28 cellular contexts compared by ENCODE assay signal in genomic region chr2:25127631-25128030, GRCh38. TPM values are rescaled to one million over a fixed set of nuclear protein-coding genes. Genes with fewer than 3 reads are reported as not detected.
DNase-seq lines count a peak whose midpoint lies in the region; ATAC-seq, FAIRE-seq and TF ChIP-seq lines count a peak whose summit lies in the region.
"Had no signal": no experiment of that assay in that cellular context is flagged by ENCODE, and none has a peak within 500 bp of the region (broad histone marks: within the 10 kb centered on the region; RNA-seq: fewer than 3 reads in every experiment).

No MANE protein-coding gene starts in this region.

- H3K4me1 ChIP-seq in kidney (ENCODE audit: control insufficient read depth in 1 of 2, insufficient read depth in 1 of 2, low read depth in 1 of 2, low read length in 2 of 2) (peaks cover 0 to 5% of the 10 kb centered on the region in 2 donors), vagina (peaks cover 10% of the 10 kb centered on the region)
- H3K4me1 ChIP-seq: prostate gland had no signal

- intact Hi-C loops in kidney (cut with DNase I) (no loop called here), vagina (cut with DNase I) (loop anchor here (2.0 to 10.0 kb wide), 2 partner anchors 153 to 713 kb away; no protein-coding TSS in a partner anchor)

- H3K27me3 Mint-ChIP-seq in activated T-cell treated with anti-CD3 and anti-CD28 coated beads, Interleukin-2, amount 50 U/mL, for 4 hours (ENCODE audit: low read depth): peaks cover 27% of the 10 kb centered on the region

- no peak overlapping the region for H3K4me3 ChIP-seq in kidney (ENCODE audit: low read length in 2 of 2)
- no peak overlapping the region for H3K4me3 ChIP-seq in vagina
- H3K4me3 ChIP-seq: prostate gland, skin epidermis, thoracic aorta had no signal

- no peak for TF ChIP-seq POLR2A in vagina (IDR thresholded peaks at IDR 0.05)

- H3K9me3 ChIP-seq in kidney (ENCODE audit: control insufficient read depth in 1 of 2, low read length in 2 of 2) (no peaks in the 10 kb centered on the region), vagina (no peaks in the 10 kb centered on the region)
- H3K9me3 ChIP-seq: prostate gland, SK-N-SH, thoracic aorta had no signal

- H3K9ac ChIP-seq in kidney (ENCODE audit: low read length in 2 of 2): no peak overlapping the region
- H3K9ac ChIP-seq: SK-N-SH had no signal

- peaks cover 11% of the 10 kb centered on the region for H3K4me1 Mint-ChIP-seq in activated T-cell treated with anti-CD3 and anti-CD28 coated beads, Interleukin-2, amount 50 U/mL, for 4 hours (ENCODE audit: low read depth)

- FAIRE-seq in kidney (lab: Jason Lieb, UNC): no peak
- FAIRE-seq: bronchial epithelial cell, H54, islet of Langerhans had no signal

- DNase-seq in GM04504 (ENCODE audit: low read depth): peak; percentile 32
- peak; percentile 14 for DNase-seq in cerebellar cortex (ENCODE audit: low spot score)
- DNase-seq in kidney: peak; percentile 38
- no peak for DNase-seq in vagina (ENCODE audit: extremely low spot score in 2 of 2)
- no peak for DNase-seq in activated T-cell treated with anti-CD3 and anti-CD28 coated beads, Interleukin-2, amount 50 U/mL, for 4 hours
- DNase-seq in A172 (ENCODE audit: low spot score): no peak
- DNase-seq: activated CD4-positive, alpha-beta T cell treated with anti-CD3 and anti-CD28 coated beads, Interleukin-2, amount 10 ng/mL, durations not matched to agents 7 days and 5 days; dermis blood vessel endothelial cell; EL; foreskin melanocyte; KBM-7; NCI-H146; NCI-H2171 treated with DMSO at 0.1 percent for 48 hours; NCI-H526; RPMI8226; SK-N-SH; WERI-Rb-1 had no signal

- no peak for ATAC-seq in GM19351 (IDR thresholded peaks at IDR 0.05; ENCODE audit: unreplicated experiment)
- no peak for ATAC-seq in activated T-cell treated with anti-CD3 and anti-CD28 coated beads, Interleukin-2, amount 50 U/mL, for 4 hours
- ATAC-seq: stimulated activated memory B cell treated with anti-CD40 and anti-IgM and Interleukin-4, amounts not matched to agents 10 μg/mL and 1 μg/mL and 100 μg/mL, for 72 hours had no signal

- H3K27me3 ChIP-seq in vagina: no peaks in the 10 kb centered on the region

- H3K4me3 Mint-ChIP-seq in activated T-cell treated with anti-CD3 and anti-CD28 coated beads, Interleukin-2, amount 50 U/mL, for 4 hours: no peak overlapping the region
- H3K4me3 Mint-ChIP-seq: activated CD4-positive, alpha-beta T cell treated with anti-CD3 and anti-CD28 coated beads, Interleukin-2, amount 10 ng/mL, durations not matched to agents 7 days and 5 days; nephron had no signal

- H3K9me3 Mint-ChIP-seq in activated T-cell treated with anti-CD3 and anti-CD28 coated beads, Interleukin-2, amount 50 U/mL, for 4 hours: no peaks in the 10 kb centered on the region
- H3K9me3 Mint-ChIP-seq: activated CD4-positive, alpha-beta T cell treated with anti-CD3 and anti-CD28 coated beads, Interleukin-2, amount 10 ng/mL, durations not matched to agents 7 days and 5 days; activated T-helper 2 cell treated with anti-CD3 and anti-CD28 coated beads, Interferon-gamma antibody, Interleukin-2, Interleukin-4, amounts not matched to agents 10 μg/mL and 5 μg/mL and 100 μg/mL, durations not matched to agents 14 hours and 24 hours and 36 hours; nephron; stimulated activated memory B cell treated with anti-CD40 and anti-IgM and Interleukin-4, amounts not matched to agents 10 μg/mL and 1 μg/mL and 100 μg/mL, for 72 hours; T-helper 2 cell treated with Interferon-gamma antibody and Interleukin-4, amounts not matched to agents 5 μg/mL and 100 μg/mL, for 36 hours had no signal

- H3K36me3 Mint-ChIP-seq in activated T-cell treated with anti-CD3 and anti-CD28 coated beads, Interleukin-2, amount 50 U/mL, for 4 hours (ENCODE audit: insufficient read depth): no peaks in the 10 kb centered on the region
- H3K36me3 Mint-ChIP-seq: stimulated activated memory B cell treated with anti-CD40 and anti-IgM and Interleukin-4, amounts not matched to agents 10 μg/mL and 1 μg/mL and 100 μg/mL, for 72 hours had no signal

- TF ChIP-seq CTCF in kidney (IDR thresholded peaks at IDR 0.05; ENCODE audit: borderline replicate concordance, extremely low read depth, insufficient read depth) (no peak), vagina (IDR thresholded peaks at IDR 0.05) (no peak)

- H3K36me3 ChIP-seq in kidney (ENCODE audit: control insufficient read depth in 1 of 2, insufficient read depth in 2 of 2, low read length in 2 of 2): no peaks in the 10 kb centered on the region
- no peaks in the 10 kb centered on the region for H3K36me3 ChIP-seq in vagina
- H3K36me3 ChIP-seq: prostate gland, thoracic aorta had no signal

- H3K27ac ChIP-seq in kidney (ENCODE audit: low read depth in 2 of 2, low read length in 2 of 2) (no peak overlapping the region), vagina (peak overlapping the region; percentile 20)
- H3K27ac ChIP-seq: prostate gland, thoracic aorta, WERI-Rb-1 had no signal

RNA-seq across cellular contexts. Expression of gene POMC, which starts 40.7 kb away (rescaled TPM):
- total RNA-seq in kidney (1.5 TPM), vagina (2.5 TPM)
- polyA plus RNA-seq in kidney (ENCODE audit: insufficient read depth, low read depth, low replicate concordance): 2.1 TPM
- 1 to 10 TPM; 4.4 to 5.6 (median 5.2) TPM for total RNA-seq in activated T-cell treated with anti-CD3 and anti-CD28 coated beads, Interleukin-2, amount 50 U/mL, for 4 hours
- total RNA-seq in A172 (2014; rRNA removed; shearing (Covaris generic)): not detected in 2 replicates
- polyA plus RNA-seq: SK-N-SH had no signal

Comparison
In these comparisons a context has a peak if more than half of its experiments do, and no peak if none do; other contexts are left out.
1. DNase-seq: peak in GM04504 (single experiment), cerebellar cortex (single experiment) and kidney (single experiment); none in vagina (0 of 2), activated T-cell treated with anti-CD3 and anti-CD28 coated beads, Interleukin-2, amount 50 U/mL, for 4 hours (single experiment) and A172 (single experiment).